1 cellular context compared by ENCODE assay signal in the genomic region with DNA sequence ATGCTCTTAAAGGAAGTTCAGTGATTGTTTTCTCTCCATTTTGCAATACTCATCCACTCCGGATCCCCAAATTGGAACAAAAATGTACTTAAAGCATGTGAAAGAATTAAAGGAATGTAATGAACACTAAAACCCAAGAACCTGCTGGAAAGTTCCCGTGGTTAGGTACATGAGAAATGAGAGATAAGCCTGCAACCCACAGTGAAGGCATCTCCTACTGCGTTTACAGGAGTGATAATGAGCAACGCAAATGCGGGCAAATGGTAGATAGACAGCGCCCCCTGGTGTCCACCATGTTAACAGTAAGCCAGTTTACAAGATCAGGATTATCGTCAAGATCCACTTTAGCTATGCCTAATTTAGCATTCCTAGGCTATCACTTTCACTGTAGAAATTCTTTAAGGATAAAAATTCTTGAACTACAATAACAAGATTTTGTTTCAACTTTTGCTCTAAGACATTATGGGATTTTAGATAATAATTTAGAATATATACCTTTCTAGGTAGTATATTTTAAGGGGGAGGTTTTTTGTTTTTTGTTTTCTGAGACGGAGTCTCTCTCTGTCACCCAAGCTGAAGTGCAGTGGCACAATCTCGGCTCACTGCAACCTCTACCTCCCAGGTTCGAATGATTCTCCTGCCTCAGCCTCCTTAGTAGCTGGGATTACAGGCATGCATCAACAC.
A peak's percentile ranks its signal among the peaks of the same experiment; 100 is the strongest.
TF ChIP-seq lines count a peak whose summit lies in the region.

No MANE protein-coding gene starts in this region.

TF ChIP-seq in K562, 482 proteins besides CTCF, POLR2A, EP300 and RAD21 (continued from another document and continues in another):
- TF ChIP-seq ZNF174 (CRISPR knock-in tag; IDR thresholded peaks at IDR 0.05) (no peak), POLR2AphosphoS2 (IDR thresholded peaks at IDR 0.05; ENCODE audit: low read length) (no peak), TAF9B (IDR thresholded peaks at IDR 0.05; ENCODE audit: partially characterized antibody) (no peak), PHB (CRISPR knock-in tag; IDR thresholded peaks at IDR 0.05) (no peak), CEBPB (tag; IDR thresholded peaks at IDR 0.05) (0 out of 2 replicates have a peak, but pooled peaks have one; percentile 13), KDM1A (IDR thresholded peaks at IDR 0.05) (peak in 1 of 2 experiments; percentile 33; a peak in 1 of 4 replicates), NFATC3 (IDR thresholded peaks at IDR 0.05) (no peak), GTF2A2 (tag; IDR thresholded peaks at IDR 0.05) (no peak), NCOA2 (IDR thresholded peaks at IDR 0.05; ENCODE audit: partially characterized antibody in 2 of 2) (no peak), ZNF717 (CRISPR knock-in tag; IDR thresholded peaks at IDR 0.05) (no peak), HMG20B (CRISPR knock-in tag; IDR thresholded peaks at IDR 0.05) (no peak), BHLHE40 (IDR thresholded peaks at IDR 0.05; ENCODE audit: low read length) (0 out of 2 replicates have a peak, but pooled peaks have one; percentile 7), BDP1 (IDR thresholded peaks at IDR 0.05; ENCODE audit: insufficient read depth, insufficient read length) (no peak), XRCC3 (IDR thresholded peaks at IDR 0.05) (no peak), PRMT5 (CRISPR knock-in tag; IDR thresholded peaks at IDR 0.05) (no peak), ZFP36 (IDR thresholded peaks at IDR 0.05; ENCODE audit: low read depth, low read length, partially characterized antibody) (no peak), TEAD1 (CRISPR knock-in tag; IDR thresholded peaks at IDR 0.05) (no peak), SAFB2 (IDR thresholded peaks at IDR 0.05; ENCODE audit: borderline replicate concordance, low read depth, low read length, severe bottlenecking) (no peak), ZKSCAN1 (IDR thresholded peaks at IDR 0.05; ENCODE audit: low read depth, low read length) (no peak), RBBP5 (IDR thresholded peaks at IDR 0.05; ENCODE audit: borderline replicate concordance, insufficient read depth, low read length, poor library complexity, severe bottlenecking) (no peak), DNMT1 (IDR thresholded peaks at IDR 0.05) (no peak), NFE2 (IDR thresholded peaks at IDR 0.05; ENCODE audit: low read depth) (0 out of 2 replicates have a peak, but pooled peaks have one; percentile 6), ZC3H4 (CRISPR knock-in tag; IDR thresholded peaks at IDR 0.05; ENCODE audit: borderline replicate concordance) (no peak), L3MBTL2 (IDR thresholded peaks at IDR 0.05) (0 out of 2 replicates have a peak, but pooled peaks have one; percentile 15), ZBTB17 (CRISPR knock-in tag; IDR thresholded peaks at IDR 0.05) (no peak), TBL1XR1 (IDR thresholded peaks at IDR 0.05; ENCODE audit: low read length in 2 of 2) (no peak), ZNF23 (CRISPR knock-in tag; IDR thresholded peaks at IDR 0.05) (no peak), SIRT6 (IDR thresholded peaks at IDR 0.05; ENCODE audit: low read depth, low read length) (no peak), KLF10 (CRISPR knock-in tag; IDR thresholded peaks at IDR 0.05) (no peak), HNRNPUL1 (IDR thresholded peaks at IDR 0.05; ENCODE audit: low read length) (no peak), RBM17 (IDR thresholded peaks at IDR 0.05; ENCODE audit: borderline replicate concordance, low read depth, low read length) (no peak)
- TF ChIP-seq, protein P1, sequence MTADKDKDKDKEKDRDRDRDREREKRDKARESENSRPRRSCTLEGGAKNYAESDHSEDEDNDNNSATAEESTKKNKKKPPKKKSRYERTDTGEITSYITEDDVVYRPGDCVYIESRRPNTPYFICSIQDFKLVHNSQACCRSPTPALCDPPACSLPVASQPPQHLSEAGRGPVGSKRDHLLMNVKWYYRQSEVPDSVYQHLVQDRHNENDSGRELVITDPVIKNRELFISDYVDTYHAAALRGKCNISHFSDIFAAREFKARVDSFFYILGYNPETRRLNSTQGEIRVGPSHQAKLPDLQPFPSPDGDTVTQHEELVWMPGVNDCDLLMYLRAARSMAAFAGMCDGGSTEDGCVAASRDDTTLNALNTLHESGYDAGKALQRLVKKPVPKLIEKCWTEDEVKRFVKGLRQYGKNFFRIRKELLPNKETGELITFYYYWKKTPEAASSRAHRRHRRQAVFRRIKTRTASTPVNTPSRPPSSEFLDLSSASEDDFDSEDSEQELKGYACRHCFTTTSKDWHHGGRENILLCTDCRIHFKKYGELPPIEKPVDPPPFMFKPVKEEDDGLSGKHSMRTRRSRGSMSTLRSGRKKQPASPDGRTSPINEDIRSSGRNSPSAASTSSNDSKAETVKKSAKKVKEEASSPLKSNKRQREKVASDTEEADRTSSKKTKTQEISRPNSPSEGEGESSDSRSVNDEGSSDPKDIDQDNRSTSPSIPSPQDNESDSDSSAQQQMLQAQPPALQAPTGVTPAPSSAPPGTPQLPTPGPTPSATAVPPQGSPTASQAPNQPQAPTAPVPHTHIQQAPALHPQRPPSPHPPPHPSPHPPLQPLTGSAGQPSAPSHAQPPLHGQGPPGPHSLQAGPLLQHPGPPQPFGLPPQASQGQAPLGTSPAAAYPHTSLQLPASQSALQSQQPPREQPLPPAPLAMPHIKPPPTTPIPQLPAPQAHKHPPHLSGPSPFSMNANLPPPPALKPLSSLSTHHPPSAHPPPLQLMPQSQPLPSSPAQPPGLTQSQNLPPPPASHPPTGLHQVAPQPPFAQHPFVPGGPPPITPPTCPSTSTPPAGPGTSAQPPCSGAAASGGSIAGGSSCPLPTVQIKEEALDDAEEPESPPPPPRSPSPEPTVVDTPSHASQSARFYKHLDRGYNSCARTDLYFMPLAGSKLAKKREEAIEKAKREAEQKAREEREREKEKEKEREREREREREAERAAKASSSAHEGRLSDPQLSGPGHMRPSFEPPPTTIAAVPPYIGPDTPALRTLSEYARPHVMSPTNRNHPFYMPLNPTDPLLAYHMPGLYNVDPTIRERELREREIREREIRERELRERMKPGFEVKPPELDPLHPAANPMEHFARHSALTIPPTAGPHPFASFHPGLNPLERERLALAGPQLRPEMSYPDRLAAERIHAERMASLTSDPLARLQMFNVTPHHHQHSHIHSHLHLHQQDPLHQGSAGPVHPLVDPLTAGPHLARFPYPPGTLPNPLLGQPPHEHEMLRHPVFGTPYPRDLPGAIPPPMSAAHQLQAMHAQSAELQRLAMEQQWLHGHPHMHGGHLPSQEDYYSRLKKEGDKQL (CRISPR knock-in tag; IDR thresholded peaks at IDR 0.05; ENCODE audit: borderline replicate concordance): no peak
- TF ChIP-seq, protein P2, sequence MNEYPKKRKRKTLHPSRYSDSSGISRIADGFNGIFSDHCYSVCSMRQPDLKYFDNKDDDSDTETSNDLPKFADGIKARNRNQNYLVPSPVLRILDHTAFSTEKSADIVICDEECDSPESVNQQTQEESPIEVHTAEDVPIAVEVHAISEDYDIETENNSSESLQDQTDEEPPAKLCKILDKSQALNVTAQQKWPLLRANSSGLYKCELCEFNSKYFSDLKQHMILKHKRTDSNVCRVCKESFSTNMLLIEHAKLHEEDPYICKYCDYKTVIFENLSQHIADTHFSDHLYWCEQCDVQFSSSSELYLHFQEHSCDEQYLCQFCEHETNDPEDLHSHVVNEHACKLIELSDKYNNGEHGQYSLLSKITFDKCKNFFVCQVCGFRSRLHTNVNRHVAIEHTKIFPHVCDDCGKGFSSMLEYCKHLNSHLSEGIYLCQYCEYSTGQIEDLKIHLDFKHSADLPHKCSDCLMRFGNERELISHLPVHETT (CRISPR knock-in tag; conservative IDR thresholded peaks at IDR 0.05 in 1 of 2, IDR thresholded peaks at IDR 0.05 in 1 of 2): no peak
- TF ChIP-seq, protein P3, sequence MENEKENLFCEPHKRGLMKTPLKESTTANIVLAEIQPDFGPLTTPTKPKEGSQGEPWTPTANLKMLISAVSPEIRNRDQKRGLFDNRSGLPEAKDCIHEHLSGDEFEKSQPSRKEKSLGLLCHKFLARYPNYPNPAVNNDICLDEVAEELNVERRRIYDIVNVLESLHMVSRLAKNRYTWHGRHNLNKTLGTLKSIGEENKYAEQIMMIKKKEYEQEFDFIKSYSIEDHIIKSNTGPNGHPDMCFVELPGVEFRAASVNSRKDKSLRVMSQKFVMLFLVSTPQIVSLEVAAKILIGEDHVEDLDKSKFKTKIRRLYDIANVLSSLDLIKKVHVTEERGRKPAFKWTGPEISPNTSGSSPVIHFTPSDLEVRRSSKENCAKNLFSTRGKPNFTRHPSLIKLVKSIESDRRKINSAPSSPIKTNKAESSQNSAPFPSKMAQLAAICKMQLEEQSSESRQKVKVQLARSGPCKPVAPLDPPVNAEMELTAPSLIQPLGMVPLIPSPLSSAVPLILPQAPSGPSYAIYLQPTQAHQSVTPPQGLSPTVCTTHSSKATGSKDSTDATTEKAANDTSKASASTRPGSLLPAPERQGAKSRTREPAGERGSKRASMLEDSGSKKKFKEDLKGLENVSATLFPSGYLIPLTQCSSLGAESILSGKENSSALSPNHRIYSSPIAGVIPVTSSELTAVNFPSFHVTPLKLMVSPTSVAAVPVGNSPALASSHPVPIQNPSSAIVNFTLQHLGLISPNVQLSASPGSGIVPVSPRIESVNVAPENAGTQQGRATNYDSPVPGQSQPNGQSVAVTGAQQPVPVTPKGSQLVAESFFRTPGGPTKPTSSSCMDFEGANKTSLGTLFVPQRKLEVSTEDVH (IDR thresholded peaks at IDR 0.05; ENCODE audit: low read depth, partially characterized antibody): no peak
- TF ChIP-seq, protein P4, sequence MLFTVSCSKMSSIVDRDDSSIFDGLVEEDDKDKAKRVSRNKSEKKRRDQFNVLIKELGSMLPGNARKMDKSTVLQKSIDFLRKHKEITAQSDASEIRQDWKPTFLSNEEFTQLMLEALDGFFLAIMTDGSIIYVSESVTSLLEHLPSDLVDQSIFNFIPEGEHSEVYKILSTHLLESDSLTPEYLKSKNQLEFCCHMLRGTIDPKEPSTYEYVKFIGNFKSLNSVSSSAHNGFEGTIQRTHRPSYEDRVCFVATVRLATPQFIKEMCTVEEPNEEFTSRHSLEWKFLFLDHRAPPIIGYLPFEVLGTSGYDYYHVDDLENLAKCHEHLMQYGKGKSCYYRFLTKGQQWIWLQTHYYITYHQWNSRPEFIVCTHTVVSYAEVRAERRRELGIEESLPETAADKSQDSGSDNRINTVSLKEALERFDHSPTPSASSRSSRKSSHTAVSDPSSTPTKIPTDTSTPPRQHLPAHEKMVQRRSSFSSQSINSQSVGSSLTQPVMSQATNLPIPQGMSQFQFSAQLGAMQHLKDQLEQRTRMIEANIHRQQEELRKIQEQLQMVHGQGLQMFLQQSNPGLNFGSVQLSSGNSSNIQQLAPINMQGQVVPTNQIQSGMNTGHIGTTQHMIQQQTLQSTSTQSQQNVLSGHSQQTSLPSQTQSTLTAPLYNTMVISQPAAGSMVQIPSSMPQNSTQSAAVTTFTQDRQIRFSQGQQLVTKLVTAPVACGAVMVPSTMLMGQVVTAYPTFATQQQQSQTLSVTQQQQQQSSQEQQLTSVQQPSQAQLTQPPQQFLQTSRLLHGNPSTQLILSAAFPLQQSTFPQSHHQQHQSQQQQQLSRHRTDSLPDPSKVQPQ (CRISPR knock-in tag; IDR thresholded peaks at IDR 0.05; ENCODE audit: borderline replicate concordance): no peak
- TF ChIP-seq, protein P5, sequence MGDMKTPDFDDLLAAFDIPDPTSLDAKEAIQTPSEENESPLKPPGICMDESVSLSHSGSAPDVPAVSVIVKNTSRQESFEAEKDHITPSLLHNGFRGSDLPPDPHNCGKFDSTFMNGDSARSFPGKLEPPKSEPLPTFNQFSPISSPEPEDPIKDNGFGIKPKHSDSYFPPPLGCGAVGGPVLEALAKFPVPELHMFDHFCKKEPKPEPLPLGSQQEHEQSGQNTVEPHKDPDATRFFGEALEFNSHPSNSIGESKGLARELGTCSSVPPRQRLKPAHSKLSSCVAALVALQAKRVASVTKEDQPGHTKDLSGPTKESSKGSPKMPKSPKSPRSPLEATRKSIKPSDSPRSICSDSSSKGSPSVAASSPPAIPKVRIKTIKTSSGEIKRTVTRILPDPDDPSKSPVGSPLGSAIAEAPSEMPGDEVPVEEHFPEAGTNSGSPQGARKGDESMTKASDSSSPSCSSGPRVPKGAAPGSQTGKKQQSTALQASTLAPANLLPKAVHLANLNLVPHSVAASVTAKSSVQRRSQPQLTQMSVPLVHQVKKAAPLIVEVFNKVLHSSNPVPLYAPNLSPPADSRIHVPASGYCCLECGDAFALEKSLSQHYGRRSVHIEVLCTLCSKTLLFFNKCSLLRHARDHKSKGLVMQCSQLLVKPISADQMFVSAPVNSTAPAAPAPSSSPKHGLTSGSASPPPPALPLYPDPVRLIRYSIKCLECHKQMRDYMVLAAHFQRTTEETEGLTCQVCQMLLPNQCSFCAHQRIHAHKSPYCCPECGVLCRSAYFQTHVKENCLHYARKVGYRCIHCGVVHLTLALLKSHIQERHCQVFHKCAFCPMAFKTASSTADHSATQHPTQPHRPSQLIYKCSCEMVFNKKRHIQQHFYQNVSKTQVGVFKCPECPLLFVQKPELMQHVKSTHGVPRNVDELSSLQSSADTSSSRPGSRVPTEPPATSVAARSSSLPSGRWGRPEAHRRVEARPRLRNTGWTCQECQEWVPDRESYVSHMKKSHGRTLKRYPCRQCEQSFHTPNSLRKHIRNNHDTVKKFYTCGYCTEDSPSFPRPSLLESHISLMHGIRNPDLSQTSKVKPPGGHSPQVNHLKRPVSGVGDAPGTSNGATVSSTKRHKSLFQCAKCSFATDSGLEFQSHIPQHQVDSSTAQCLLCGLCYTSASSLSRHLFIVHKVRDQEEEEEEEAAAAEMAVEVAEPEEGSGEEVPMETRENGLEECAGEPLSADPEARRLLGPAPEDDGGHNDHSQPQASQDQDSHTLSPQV (IDR thresholded peaks at IDR 0.05): peak; percentile 53
- TF ChIP-seq, protein P6, sequence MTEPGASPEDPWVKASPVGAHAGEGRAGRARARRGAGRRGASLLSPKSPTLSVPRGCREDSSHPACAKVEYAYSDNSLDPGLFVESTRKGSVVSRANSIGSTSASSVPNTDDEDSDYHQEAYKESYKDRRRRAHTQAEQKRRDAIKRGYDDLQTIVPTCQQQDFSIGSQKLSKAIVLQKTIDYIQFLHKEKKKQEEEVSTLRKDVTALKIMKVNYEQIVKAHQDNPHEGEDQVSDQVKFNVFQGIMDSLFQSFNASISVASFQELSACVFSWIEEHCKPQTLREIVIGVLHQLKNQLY (CRISPR knock-in tag; conservative IDR thresholded peaks at IDR 0.05): no peak
- TF ChIP-seq, protein P7, sequence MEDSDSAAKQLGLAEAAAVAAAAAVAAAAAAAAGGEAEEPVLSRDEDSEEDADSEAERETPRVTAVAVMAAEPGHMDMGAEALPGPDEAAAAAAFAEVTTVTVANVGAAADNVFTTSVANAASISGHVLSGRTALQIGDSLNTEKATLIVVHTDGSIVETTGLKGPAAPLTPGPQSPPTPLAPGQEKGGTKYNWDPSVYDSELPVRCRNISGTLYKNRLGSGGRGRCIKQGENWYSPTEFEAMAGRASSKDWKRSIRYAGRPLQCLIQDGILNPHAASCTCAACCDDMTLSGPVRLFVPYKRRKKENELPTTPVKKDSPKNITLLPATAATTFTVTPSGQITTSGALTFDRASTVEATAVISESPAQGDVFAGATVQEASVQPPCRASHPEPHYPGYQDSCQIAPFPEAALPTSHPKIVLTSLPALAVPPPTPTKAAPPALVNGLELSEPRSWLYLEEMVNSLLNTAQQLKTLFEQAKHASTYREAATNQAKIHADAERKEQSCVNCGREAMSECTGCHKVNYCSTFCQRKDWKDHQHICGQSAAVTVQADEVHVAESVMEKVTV (CRISPR knock-in tag; IDR thresholded peaks at IDR 0.05): peak; percentile 87; the same call in 1 of the 2 replicates
